In the genomic region with DNA sequence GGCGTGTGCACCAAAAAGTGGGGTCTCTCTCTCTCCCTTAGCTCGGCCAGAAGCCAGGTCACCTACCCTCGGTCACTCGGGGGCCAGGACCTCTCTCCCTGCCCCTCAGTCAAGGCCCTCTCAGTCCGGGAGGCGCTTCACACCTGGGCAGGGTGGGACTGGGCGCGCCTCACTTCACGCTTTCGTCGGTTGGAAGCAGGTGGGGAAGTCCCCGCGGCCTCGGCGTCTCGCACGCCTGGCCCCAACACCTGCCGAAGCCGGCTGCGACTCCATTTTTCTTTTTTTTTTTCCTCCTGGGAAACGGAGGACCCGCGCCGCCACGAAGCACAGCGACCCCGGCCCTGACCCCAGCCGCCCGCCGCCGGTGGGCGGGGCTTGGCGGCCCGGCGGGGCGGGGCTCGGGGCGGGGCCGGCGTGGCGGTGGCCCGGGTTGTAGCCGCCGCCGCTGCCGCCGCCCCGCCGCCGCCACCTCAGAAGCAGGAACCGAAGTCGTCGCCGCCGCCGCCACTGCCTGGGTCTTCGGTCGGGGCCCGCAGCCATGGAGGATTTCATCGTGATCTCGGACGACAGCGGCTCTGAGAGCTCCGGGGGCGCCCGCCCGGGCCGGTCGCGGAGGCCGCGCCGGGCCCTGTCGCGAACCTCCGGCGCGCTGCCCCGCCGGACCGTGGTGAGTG, we compare ENCODE assay signal across 8 cellular contexts. TPM values are rescaled to one million over a fixed set of nuclear protein-coding genes. Genes with fewer than 3 reads are reported as not detected.
DNase-seq lines count a peak whose midpoint lies in the region; ATAC-seq, FAIRE-seq and TF ChIP-seq lines count a peak whose summit lies in the region.
"Not testable (repeated sequence)": the region's sequence is repeated elsewhere in the genome, so short reads cannot be mapped to it uniquely, and the experiment has no call there.

A gene (plus strand): TSS at position 454 of the 674 bp plus-strand sequence. CDS start 85 bp downstream, at position 539.

- peak within 1 kb of the TSS; percentile 42; the same call in 1 of the 2 replicates for H3K4me2 ChIP-seq in HepG2 (ENCODE audit: low read depth, low read length)

- TF ChIP-seq RAD21 in HepG2 (CRISPR knock-in tag; IDR thresholded peaks at IDR 0.05), result not testable (repeated sequence)

- H3K4me3 ChIP-seq in AG10803 (ENCODE audit: low read length) (peak within 1 kb of the TSS; percentile 46), HepG2 (replicated peaks in 1 of 3; ENCODE audit: insufficient read depth in 1 of 3, low read depth in 2 of 3, low read length in 3 of 3) (peak within 1 kb of the TSS in 2 of 3 experiments; percentile 37 to 41; a peak in 3 of 6 replicates)

- H3K9ac ChIP-seq in HepG2 (ENCODE audit: insufficient read depth, low read depth, low read length), result not testable (repeated sequence)

- H3K9me3 ChIP-seq in HepG2 (ENCODE audit: low read length), result not testable (repeated sequence)

- POLR2A ChIA-PET in activated CD8-positive, alpha-beta T cell treated with anti-CD3 and anti-CD28 coated beads, Interleukin-2, amount 10 ng/mL, durations not matched to agents 7 days and 5 days (lab: Charles Lee); HepG2 (lab: Yijun Ruan, JAX): not testable (repeated sequence)

- H3K36me3 ChIP-seq in HepG2 (replicated peaks in 1 of 2; ENCODE audit: control insufficient read depth in 1 of 2, insufficient read depth in 2 of 2, low read length in 2 of 2), result not testable (repeated sequence)

- not testable (repeated sequence) for H3K4me1 Mint-ChIP-seq in activated CD8-positive, alpha-beta T cell treated with anti-CD3 and anti-CD28 coated beads, Interleukin-2, amount 10 ng/mL, durations not matched to agents 7 days and 5 days (ENCODE audit: low read depth); dendritic cell treated with granulocyte-macrophage colony-stimulating factor and Interleukin-4, amounts not matched to agents 40 ng/mL and 50 ng/mL, for 4 days (ENCODE audit: low read depth)

- not testable (repeated sequence) for TF ChIP-seq POLR2A in HepG2 (IDR thresholded peaks at IDR 0.05; ENCODE audit: insufficient read depth in 1 of 2, low read depth in 2 of 2, low read length in 2 of 2)

- H2AFZ ChIP-seq in HepG2 (ENCODE audit: low read length), result not testable (repeated sequence)

- in situ Hi-C loops in HepG2 (cut with HindIII; ENCODE audit: extremely low pct_ligation_motif_present, low pct_unique_long_range_greater_than_20kb), result not testable (repeated sequence)

- H3K27ac ChIP-seq in HepG2 (ENCODE audit: extremely low read length, insufficient read depth, low read length), result not testable (repeated sequence)

- ATAC-seq in GM19035 (IDR thresholded peaks at IDR 0.05; ENCODE audit: unreplicated experiment), result peak; percentile 70
- ATAC-seq in HG02973 (IDR thresholded peaks at IDR 0.05; ENCODE audit: unreplicated experiment), result peak; percentile 70
- ATAC-seq in activated CD8-positive, alpha-beta T cell treated with anti-CD3 and anti-CD28 coated beads, Interleukin-2, amount 10 ng/mL, durations not matched to agents 7 days and 5 days, result peak; percentile 73
- peak; percentile 61 for ATAC-seq in HepG2

- not testable (repeated sequence) for H3K4me1 ChIP-seq in HepG2 (ENCODE audit: insufficient read depth, low read length)

- H4K20me1 ChIP-seq in HepG2 (ENCODE audit: insufficient read depth, low read length), result not testable (repeated sequence)

- WGBS in HepG2 (ENCODE audit: low lambda C conversion rate), result 12% methylated on average over 19 of the region's 81 CpGs

- CTCF ChIA-PET in activated CD8-positive, alpha-beta T cell treated with anti-CD3 and anti-CD28 coated beads, Interleukin-2, amount 10 ng/mL, durations not matched to agents 7 days and 5 days (lab: Charles Lee); HepG2 (lab: Yijun Ruan, JAX; ENCODE audit: low intra/inter-chr PET ratio, low total read pairs): not testable (repeated sequence)

- not testable (repeated sequence) for H3K9me3 Mint-ChIP-seq in activated CD8-positive, alpha-beta T cell treated with anti-CD3 and anti-CD28 coated beads, Interleukin-2, amount 10 ng/mL, durations not matched to agents 7 days and 5 days (ENCODE audit: insufficient read depth); dendritic cell treated with granulocyte-macrophage colony-stimulating factor and Interleukin-4, amounts not matched to agents 40 ng/mL and 50 ng/mL, for 4 days

- H3K79me2 ChIP-seq in HepG2 (ENCODE audit: insufficient read depth, low read length), result not testable (repeated sequence)

- H3K27ac Mint-ChIP-seq in activated CD8-positive, alpha-beta T cell treated with anti-CD3 and anti-CD28 coated beads, Interleukin-2, amount 10 ng/mL, durations not matched to agents 7 days and 5 days, result peak within 1 kb of the TSS; percentile 70
- H3K27ac Mint-ChIP-seq in dendritic cell treated with granulocyte-macrophage colony-stimulating factor and Interleukin-4, amounts not matched to agents 40 ng/mL and 50 ng/mL, for 4 days, result not testable (repeated sequence)

- H3K27me3 Mint-ChIP-seq in activated CD8-positive, alpha-beta T cell treated with anti-CD3 and anti-CD28 coated beads, Interleukin-2, amount 10 ng/mL, durations not matched to agents 7 days and 5 days (ENCODE audit: low read depth); dendritic cell treated with granulocyte-macrophage colony-stimulating factor and Interleukin-4, amounts not matched to agents 40 ng/mL and 50 ng/mL, for 4 days: not testable (repeated sequence)

- FAIRE-seq in HepG2 (lab: Jason Lieb, UNC), result not testable (repeated sequence)

- intact Hi-C loops in dendritic cell treated with granulocyte-macrophage colony-stimulating factor and Interleukin-4, amounts not matched to agents 40 ng/mL and 50 ng/mL, for 4 days (cut with micrococcal nuclease); HepG2 (cut with micrococcal nuclease; ENCODE audit: unreplicated experiment): not testable (repeated sequence)

- not testable (repeated sequence) for TF ChIP-seq CTCF in AG10803 (conservative IDR thresholded peaks at IDR 0.05; ENCODE audit: low read length); HepG2 (CRISPR knock-in tag; IDR thresholded peaks at IDR 0.05)

- H3K36me3 Mint-ChIP-seq in activated CD8-positive, alpha-beta T cell treated with anti-CD3 and anti-CD28 coated beads, Interleukin-2, amount 10 ng/mL, durations not matched to agents 7 days and 5 days (ENCODE audit: low read depth); dendritic cell treated with granulocyte-macrophage colony-stimulating factor and Interleukin-4, amounts not matched to agents 40 ng/mL and 50 ng/mL, for 4 days (ENCODE audit: low read depth): not testable (repeated sequence)

- BruUV-seq in HepG2 (replicated peaks; lab: Mats Ljungman, UMichigan), result not testable (repeated sequence)

- not testable (repeated sequence) for H3K27me3 ChIP-seq in HepG2 (ENCODE audit: control insufficient read depth in 1 of 2, insufficient read depth in 2 of 2, low read length in 2 of 2)

- TF ChIP-seq EP300 in HepG2 (IDR thresholded peaks at IDR 0.05; ENCODE audit: low read depth in 2 of 2, low read length in 2 of 2); HepG2 (CRISPR knock-in tag; IDR thresholded peaks at IDR 0.05; ENCODE audit: borderline replicate concordance): not testable (repeated sequence)

- DNase-seq in AG10803 (ENCODE audit: low read depth); HepG2 (ENCODE audit: low spot score): not testable (repeated sequence)
- DNase-seq in NCI-H345 (lab: John Stamatoyannopoulos, UW), result peak; percentile 38
- DNase-seq in activated CD8-positive, alpha-beta T cell treated with anti-CD3 and anti-CD28 coated beads, Interleukin-2, amount 10 ng/mL, durations not matched to agents 7 days and 5 days, result peak; percentile 45
- peak; percentile 51 to 64 for DNase-seq in stimulated activated CD4-positive, alpha-beta T cell treated with anti-CD3 and anti-CD28 coated beads, Interleukin-1b, Interleukin-23, amount 100 ng/mL, for 4 hours (ENCODE audit: low read depth in 2 of 2)

- H3K4me3 Mint-ChIP-seq in activated CD8-positive, alpha-beta T cell treated with anti-CD3 and anti-CD28 coated beads, Interleukin-2, amount 10 ng/mL, durations not matched to agents 7 days and 5 days, result peak within 1 kb of the TSS; percentile 76
- H3K4me3 Mint-ChIP-seq in dendritic cell treated with granulocyte-macrophage colony-stimulating factor and Interleukin-4, amounts not matched to agents 40 ng/mL and 50 ng/mL, for 4 days, result peak within 1 kb of the TSS; percentile 73

RNA-seq across cellular contexts. Expression of the gene that starts here (rescaled TPM):
- 10 to 100 TPM; 25.7 to 26.3 TPM for total RNA-seq in activated CD8-positive, alpha-beta T cell treated with anti-CD3 and anti-CD28 coated beads, Interleukin-2, amount 10 ng/mL, durations not matched to agents 7 days and 5 days
- 6.8 and 7.7 TPM in 2 replicates for total RNA-seq in HepG2 (2016; rRNA removed; fragmentation: Illumina TruSeq; extraction: Trizol)
- 4.6 and 5.9 TPM in 2 replicates for total RNA-seq in HepG2 (2016; cell fraction: cytosol; rRNA removed; fragmentation: Illumina TruSeq; extraction: Trizol; ENCODE audit: low read depth)
- total RNA-seq in HepG2 (2016; cell fraction: insoluble cytoplasmic fraction; rRNA removed; fragmentation: Illumina TruSeq; extraction: Trizol), result 6.7 and 7.6 TPM in 2 replicates
- total RNA-seq in HepG2 (2016; cell fraction: membrane; rRNA removed; fragmentation: Illumina TruSeq; extraction: Trizol), result 9.4 and 10.6 TPM in 2 replicates
- total RNA-seq in HepG2 (2016; cell fraction: nucleus; rRNA removed; fragmentation: Illumina TruSeq; extraction: Trizol), result 7.5 and 9.0 TPM in 2 replicates
- 5.3 and 5.4 TPM in 2 replicates for polyA plus RNA-seq in HepG2 (2011; rRNA removed)
- polyA plus RNA-seq in HepG2 (2011; cell fraction: cytosol; rRNA removed), result 3.8 and 5.1 TPM in 2 replicates
- polyA plus RNA-seq in HepG2 (2011; cell fraction: nucleus; rRNA removed), result 9.7 and 10.1 TPM in 2 replicates
- 9.2 and 9.7 TPM in 2 replicates for polyA plus RNA-seq in HepG2 (2012)
- polyA plus RNA-seq in HepG2 (2016; cell fraction: cytosol; fragmentation: Illumina TruSeq; extraction: Trizol; ENCODE audit: low read depth), result 3.7 and 3.8 TPM in 2 replicates
- polyA plus RNA-seq in HepG2 (2016; cell fraction: insoluble cytoplasmic fraction; fragmentation: Illumina TruSeq; extraction: Trizol; ENCODE audit: low read depth), result 12.1 and 14.7 TPM in 2 replicates
- polyA plus RNA-seq in HepG2 (2016; cell fraction: membrane; fragmentation: Illumina TruSeq; extraction: Trizol; ENCODE audit: low read depth), result 8.2 and 10.3 TPM in 2 replicates
- 12.7 and 15.4 TPM in 2 replicates for polyA plus RNA-seq in HepG2 (2016; cell fraction: nucleus; fragmentation: Illumina TruSeq; extraction: Trizol; ENCODE audit: insufficient read depth, low read depth)
- 6.7 and 8.7 TPM in 2 replicates for polyA minus RNA-seq in HepG2 (2011; rRNA and poly(A)+ RNA removed; ENCODE audit: low replicate concordance)
- 5.5 and 7.4 TPM in 2 replicates for polyA minus RNA-seq in HepG2 (2011; cell fraction: cytosol; rRNA and poly(A)+ RNA removed)
- polyA minus RNA-seq in HepG2 (2011; cell fraction: nucleus; rRNA and poly(A)+ RNA removed), result 12.1 and 14.9 TPM in 2 replicates
